In genomic region chr2:239150125-239151011, GRCh38 we compare ENCODE assay signal across 12 cellular contexts.
DNase-seq lines count a peak whose midpoint lies in the region; ATAC-seq and FAIRE-seq lines count a peak whose summit lies in the region.
"Had no signal": no experiment of that assay in that cellular context is flagged by ENCODE, and none has a peak within 500 bp of the region (broad histone marks: within the 10 kb centered on the region; RNA-seq: fewer than 3 reads in every experiment).

No MANE protein-coding gene starts in this region.

- 69 to 76% (median 69%) methylated on average over 9 of the region's 9 CpGs for WGBS in small intestine, 3 donors

- peak; percentile 49 for DNase-seq in NK-92 treated with Interleukin-12 subunit alpha and Interleukin-12 subunit beta, amount 100 ng/mL, for 24 hours (lab: John Stamatoyannopoulos, UW)
- no peak for DNase-seq in NK-92 (lab: John Stamatoyannopoulos, UW; ENCODE audit: unreplicated experiment)
- peak; percentile 1 for DNase-seq in NCI-H69 (lab: John Stamatoyannopoulos, UW)
- no peak for DNase-seq in epithelial cell of prostate (ENCODE audit: low read depth, low spot score)
- peak; percentile 23 for DNase-seq in small intestine
- DNase-seq in stimulated activated naive B cell treated with anti-CD40 and anti-IgM and Interleukin-4, amounts not matched to agents 10 μg/mL and 1 μg/mL and 100 μg/mL, for 72 hours = no peak
- DNase-seq: midbrain had no signal

- peaks cover 8% of the 10 kb centered on the region in 2 donors for H3K9me3 Mint-ChIP-seq in stimulated activated naive B cell treated with anti-CD40 and anti-IgM and Interleukin-4, amounts not matched to agents 10 μg/mL and 1 μg/mL and 100 μg/mL, for 72 hours
- H3K9me3 Mint-ChIP-seq: dendritic cell treated with granulocyte-macrophage colony-stimulating factor and Interleukin-4, amounts not matched to agents 40 ng/mL and 50 ng/mL, for 4 days had no signal

- H3K27ac ChIP-seq in epithelial cell of prostate (peak overlapping the region; percentile 41), small intestine (ENCODE audit: low read depth in 1 of 2, low read length in 1 of 2) (peak overlapping the region; percentile 46 to 77)
- H3K27ac ChIP-seq: A549, KMS-11 had no signal

- H3K9me3 ChIP-seq in small intestine (ENCODE audit: control insufficient read depth, low read depth) = no peaks in the 10 kb centered on the region
- H3K9me3 ChIP-seq: A549 had no signal

- no peak overlapping the region for H3K27ac Mint-ChIP-seq in stimulated activated naive B cell treated with anti-CD40 and anti-IgM and Interleukin-4, amounts not matched to agents 10 μg/mL and 1 μg/mL and 100 μg/mL, for 72 hours
- H3K27ac Mint-ChIP-seq: dendritic cell treated with granulocyte-macrophage colony-stimulating factor and Interleukin-4, amounts not matched to agents 40 ng/mL and 50 ng/mL, for 4 days had no signal

- ATAC-seq in GM21825 (IDR thresholded peaks at IDR 0.05; ENCODE audit: unreplicated experiment) (no peak), GM21515 (IDR thresholded peaks at IDR 0.05; ENCODE audit: unreplicated experiment) (no peak)
- ATAC-seq in stimulated activated naive B cell treated with anti-CD40 and anti-IgM and Interleukin-4, amounts not matched to agents 10 μg/mL and 1 μg/mL and 100 μg/mL, for 72 hours (replicated peaks) = no peak
- ATAC-seq: A549 had no signal

- FAIRE-seq in small intestine (lab: Jason Lieb, UNC) = no peak
- FAIRE-seq: A549 had no signal

- H3K4me1 Mint-ChIP-seq in stimulated activated naive B cell treated with anti-CD40 and anti-IgM and Interleukin-4, amounts not matched to agents 10 μg/mL and 1 μg/mL and 100 μg/mL, for 72 hours = peaks cover 10 to 11% of the 10 kb centered on the region in 2 donors

- no peak overlapping the region for H3K4me3 ChIP-seq in small intestine (ENCODE audit: low read depth in 1 of 2, low read length in 2 of 2)
- H3K4me3 ChIP-seq: A549 had no signal

- H3K4me3 Mint-ChIP-seq in stimulated activated naive B cell treated with anti-CD40 and anti-IgM and Interleukin-4, amounts not matched to agents 10 μg/mL and 1 μg/mL and 100 μg/mL, for 72 hours = no peak overlapping the region
- H3K4me3 Mint-ChIP-seq: dendritic cell treated with granulocyte-macrophage colony-stimulating factor and Interleukin-4, amounts not matched to agents 40 ng/mL and 50 ng/mL, for 4 days had no signal

- H3K27me3 Mint-ChIP-seq in stimulated activated naive B cell treated with anti-CD40 and anti-IgM and Interleukin-4, amounts not matched to agents 10 μg/mL and 1 μg/mL and 100 μg/mL, for 72 hours = no peaks in the 10 kb centered on the region
- H3K27me3 Mint-ChIP-seq: dendritic cell treated with granulocyte-macrophage colony-stimulating factor and Interleukin-4, amounts not matched to agents 40 ng/mL and 50 ng/mL, for 4 days had no signal

- H3K4me1 ChIP-seq in small intestine (ENCODE audit: control insufficient read depth in 2 of 2, insufficient read depth in 1 of 2, low read depth in 1 of 2, low read length in 1 of 2) = no peaks in the 10 kb centered on the region
- H3K4me1 ChIP-seq: A549 had no signal

- H3K27me3 ChIP-seq in small intestine (ENCODE audit: control insufficient read depth in 2 of 2, insufficient read depth in 2 of 2, low read length in 2 of 2) = no peaks in the 10 kb centered on the region

- peaks cover 49 to 67% of the 10 kb centered on the region in 2 donors for H3K36me3 Mint-ChIP-seq in stimulated activated naive B cell treated with anti-CD40 and anti-IgM and Interleukin-4, amounts not matched to agents 10 μg/mL and 1 μg/mL and 100 μg/mL, for 72 hours

- peaks cover 2 to 4% of the 10 kb centered on the region in 2 donors for H3K36me3 ChIP-seq in small intestine (ENCODE audit: control insufficient read depth in 2 of 2, insufficient read depth in 2 of 2, low read length in 2 of 2)

Comparison
In these comparisons a context has a peak if more than half of its experiments do, and no peak if none do; other contexts are left out.
1. DNase-seq: peak in NK-92 treated with Interleukin-12 subunit alpha and Interleukin-12 subunit beta, amount 100 ng/mL, for 24 hours (single experiment), NCI-H69 (single experiment) and small intestine (single experiment); none in NK-92 (single experiment), epithelial cell of prostate (single experiment) and stimulated activated naive B cell treated with anti-CD40 and anti-IgM and Interleukin-4, amounts not matched to agents 10 μg/mL and 1 μg/mL and 100 μg/mL, for 72 hours (single experiment).